In the genomic region with DNA sequence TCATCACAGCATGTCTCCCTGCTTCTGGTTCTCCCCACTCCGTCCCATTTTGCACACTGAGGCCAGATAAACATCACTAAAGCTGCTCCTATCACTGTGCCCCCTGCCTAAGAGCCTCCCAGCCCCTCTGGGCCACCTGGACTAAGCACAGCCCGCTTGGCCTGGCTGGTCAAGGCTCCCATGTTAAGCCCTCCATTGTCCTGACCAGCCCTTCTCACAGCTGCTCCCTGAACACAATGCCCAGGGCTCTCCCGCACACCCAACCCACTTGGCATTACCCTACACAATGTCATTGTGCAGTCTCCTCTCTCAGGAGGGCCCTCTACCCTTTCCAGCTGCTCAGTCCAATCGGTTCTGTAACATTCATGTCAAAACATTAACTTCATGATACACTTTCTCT, we compare ENCODE assay signal across 14 cellular contexts.
DNase-seq lines count a peak whose midpoint lies in the region; ATAC-seq and TF ChIP-seq lines count a peak whose summit lies in the region.
"Had no signal": no experiment of that assay in that cellular context is flagged by ENCODE, and none has a peak within 500 bp of the region (broad histone marks: within the 10 kb centered on the region; RNA-seq: fewer than 3 reads in every experiment).

No MANE protein-coding gene starts in this region.

- H3K27me3 Mint-ChIP-seq in Calu3 (ENCODE audit: unreplicated experiment) = no peaks in the 10 kb centered on the region

- no peaks in the 10 kb centered on the region for H4K20me1 ChIP-seq in PC-9 (ENCODE audit: insufficient read depth)

- H2AFZ ChIP-seq in PC-9 = no peak overlapping the region

- no peaks in the 10 kb centered on the region for H3K9me2 ChIP-seq in PC-9 (ENCODE audit: insufficient read depth)

- peaks cover 16% of the 10 kb centered on the region for H3K4me1 ChIP-seq in psoas muscle
- peaks cover 27% of the 10 kb centered on the region for H3K4me1 ChIP-seq in PC-9 (replicated peaks; ENCODE audit: insufficient read depth)

- peak overlapping the region; percentile 99 for H3K27ac ChIP-seq in 22Rv1
- peak overlapping the region; percentile 92 for H3K27ac ChIP-seq in psoas muscle
- no peak overlapping the region for H3K27ac ChIP-seq in PC-9

- peak overlapping the region; percentile 26 for H3K27ac Mint-ChIP-seq in Calu3 (ENCODE audit: unreplicated experiment)

- no peak overlapping the region for H3K4me2 ChIP-seq in PC-9

- WGBS in psoas muscle, 3 donors = 50 to 55% (median 52%) methylated on average over 4 of the region's 4 CpGs

- ATAC-seq in psoas muscle (no peak), GM21737 (IDR thresholded peaks at IDR 0.05; ENCODE audit: unreplicated experiment) (no peak)

- no TSS peak for BruUV-seq in Calu3 (replicated peaks; lab: Mats Ljungman, UMichigan)
- no TSS peak for BruUV-seq in PC-9 (replicated peaks; lab: Mats Ljungman, UMichigan)

- no peaks in the 10 kb centered on the region for H3K79me2 ChIP-seq in PC-9 (ENCODE audit: low read depth)

- DNase-seq in Calu3 (no peak), globus pallidus (ENCODE audit: low spot score) (peak; percentile 7), psoas muscle (no peak), PC-9 (no peak), NCI-H128 (lab: John Stamatoyannopoulos, UW; ENCODE audit: unreplicated experiment) (no peak)
- DNase-seq: CD8-positive, alpha-beta memory T cell; DMS153; Karpas-422; MM.1S; NCI-H1417 treated with DMSO at 0.1 percent for 48 hours; NCI-H2029; NCI-H510A treated with DMSO at 0.1 percent for 48 hours had no signal

- POLR2A ChIA-PET in PC-9 (lab: Charles Lee; ENCODE audit: unreplicated experiment) = no interaction called here

- H3K4me3 ChIP-seq in psoas muscle = no peak overlapping the region
- no peak overlapping the region for H3K4me3 ChIP-seq in PC-9

- H3K9me3 Mint-ChIP-seq in Calu3 (ENCODE audit: low read depth, unreplicated experiment) = no peaks in the 10 kb centered on the region
- H3K9me3 Mint-ChIP-seq: CD8-positive, alpha-beta memory T cell had no signal

- peaks cover 24% of the 10 kb centered on the region for H3K4me1 Mint-ChIP-seq in Calu3 (ENCODE audit: low read depth, unreplicated experiment)

- H3K36me3 Mint-ChIP-seq in Calu3 (ENCODE audit: insufficient read depth, unreplicated experiment) = peaks cover 6% of the 10 kb centered on the region
- H3K36me3 Mint-ChIP-seq: CD8-positive, alpha-beta memory T cell had no signal

- intact Hi-C loops in Calu3 (cut with micrococcal nuclease; ENCODE audit: unreplicated experiment) = no loop called here
- intact Hi-C loops in psoas muscle (cut with DNase I) = loop anchor here (5.0 kb wide), 1 partner anchor 279 kb away; a partner anchor contains a TSS
- intact Hi-C loops in PC-9 (cut with micrococcal nuclease; ENCODE audit: unreplicated experiment) = no loop called here

- CTCF ChIA-PET in Calu3 (lab: Charles Lee) = no interaction called here
- CTCF ChIA-PET in PC-9 (lab: Charles Lee) = no interaction called here

- H3K9me3 ChIP-seq in psoas muscle (no peaks in the 10 kb centered on the region), PC-9 (ENCODE audit: insufficient read depth, low read depth) (no peaks in the 10 kb centered on the region)

- no peak overlapping the region for H3K4me3 Mint-ChIP-seq in Calu3 (ENCODE audit: low read depth, unreplicated experiment)
- H3K4me3 Mint-ChIP-seq: CD8-positive, alpha-beta memory T cell had no signal

- H3F3A ChIP-seq in PC-9 (ENCODE audit: insufficient read depth, low read depth) = peaks cover 8% of the 10 kb centered on the region

- TF ChIP-seq CTCF in 22Rv1 (IDR thresholded peaks at IDR 0.05) (no peak), Calu3 (IDR thresholded peaks at IDR 0.05; ENCODE audit: unreplicated experiment) (no peak), psoas muscle (IDR thresholded peaks at IDR 0.05) (no peak), PC-9 (conservative IDR thresholded peaks at IDR 0.05) (no peak)

- H3K36me3 ChIP-seq in psoas muscle (ENCODE audit: insufficient read depth in 1 of 2, low read depth in 1 of 2) (no peaks in the 10 kb centered on the region), PC-9 (ENCODE audit: low read depth) (no peaks in the 10 kb centered on the region)

- H3K27me3 ChIP-seq in psoas muscle (ENCODE audit: insufficient read depth in 3 of 3, low read length in 2 of 3) (no peaks in the 10 kb centered on the region), PC-9 (ENCODE audit: insufficient read depth, low read depth) (no peaks in the 10 kb centered on the region)

Comparison
In these comparisons a context has a peak if more than half of its experiments do, and no peak if none do; other contexts are left out.
1. intact Hi-C loops: an anchor here in psoas muscle (5.0 kb wide); none called in Calu3 and PC-9.